In the genomic region with DNA sequence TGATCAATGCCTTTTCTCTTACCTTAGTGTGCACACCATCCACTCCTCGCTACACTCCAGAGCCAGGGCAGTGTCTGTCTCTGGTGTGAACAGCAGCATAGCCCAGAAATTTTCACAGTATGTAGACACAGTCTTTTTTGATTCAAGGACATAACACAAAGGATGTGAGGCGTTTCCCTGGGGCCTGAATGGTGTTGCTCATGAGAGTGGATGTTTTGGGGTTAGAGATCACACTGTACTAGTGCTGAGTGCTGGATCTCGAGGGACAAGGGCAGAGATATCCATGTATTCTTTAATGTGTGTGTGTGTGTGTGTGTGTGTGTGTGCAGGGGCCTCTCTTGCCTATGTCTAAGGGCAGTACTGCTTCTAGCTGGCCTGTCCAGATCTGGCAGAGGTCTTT, we compare ENCODE assay signal across 25 cellular contexts. TPM values are rescaled to one million over a fixed set of nuclear protein-coding genes. Genes with fewer than 3 reads are reported as not detected.
A peak's percentile ranks its signal among the peaks of the same experiment; 100 is the strongest.
DNase-seq lines count a peak whose midpoint lies in the region; ATAC-seq and TF ChIP-seq lines count a peak whose summit lies in the region.
"Had no signal": no experiment of that assay in that cellular context is flagged by ENCODE, and none has a peak within 500 bp of the region (broad histone marks: within the 10 kb centered on the region; RNA-seq: fewer than 3 reads in every experiment).

No MANE protein-coding gene starts in this region.

- H3K9me3 ChIP-seq in left ventricle myocardium inferior (replicated peaks): no peaks in the 10 kb centered on the region
- H3K9me3 ChIP-seq: BE2C, heart right ventricle, psoas muscle, upper lobe of left lung had no signal

- H3K9me3 Mint-ChIP-seq in osteocyte (ENCODE audit: unreplicated experiment): no peaks in the 10 kb centered on the region
- H3K9me3 Mint-ChIP-seq: stimulated activated memory B cell treated with anti-CD40 and anti-IgM and Interleukin-4, amounts not matched to agents 10 μg/mL and 1 μg/mL and 100 μg/mL, for 72 hours had no signal

- intact Hi-C loops in left ventricle myocardium inferior (cut with micrococcal nuclease): no loop called here

- no peaks in the 10 kb centered on the region for H3K27me3 Mint-ChIP-seq in osteocyte (ENCODE audit: unreplicated experiment)
- H3K27me3 Mint-ChIP-seq: activated CD4-positive, alpha-beta T cell treated with anti-CD3 and anti-CD28 coated beads for 36 hours; stimulated activated memory B cell treated with anti-CD40 and anti-IgM and Interleukin-4, amounts not matched to agents 10 μg/mL and 1 μg/mL and 100 μg/mL, for 72 hours had no signal

- H3K4me3 Mint-ChIP-seq in osteocyte (ENCODE audit: unreplicated experiment): no peak overlapping the region
- H3K4me3 Mint-ChIP-seq: activated CD4-positive, alpha-beta T cell treated with anti-CD3 and anti-CD28 coated beads for 36 hours; stimulated activated memory B cell treated with anti-CD40 and anti-IgM and Interleukin-4, amounts not matched to agents 10 μg/mL and 1 μg/mL and 100 μg/mL, for 72 hours had no signal

- no peaks in the 10 kb centered on the region for H3K36me3 ChIP-seq in left ventricle myocardium inferior
- H3K36me3 ChIP-seq: BE2C, heart right ventricle, upper lobe of left lung had no signal

- H3K4me1 Mint-ChIP-seq in osteocyte (ENCODE audit: unreplicated experiment): peaks cover 14% of the 10 kb centered on the region
- H3K4me1 Mint-ChIP-seq: activated CD4-positive, alpha-beta T cell treated with anti-CD3 and anti-CD28 coated beads for 36 hours; stimulated activated memory B cell treated with anti-CD40 and anti-IgM and Interleukin-4, amounts not matched to agents 10 μg/mL and 1 μg/mL and 100 μg/mL, for 72 hours had no signal

- no peak overlapping the region for H3K27ac Mint-ChIP-seq in osteocyte (ENCODE audit: unreplicated experiment)
- H3K27ac Mint-ChIP-seq: activated CD4-positive, alpha-beta T cell treated with anti-CD3 and anti-CD28 coated beads for 36 hours; stimulated activated memory B cell treated with anti-CD40 and anti-IgM and Interleukin-4, amounts not matched to agents 10 μg/mL and 1 μg/mL and 100 μg/mL, for 72 hours had no signal

- H3K4me3 ChIP-seq in left ventricle myocardium inferior: no peak overlapping the region
- H3K4me3 ChIP-seq: heart right ventricle, psoas muscle, upper lobe of left lung had no signal

- no peaks in the 10 kb centered on the region for H3K36me3 Mint-ChIP-seq in osteocyte (ENCODE audit: unreplicated experiment)

- H3K4me1 ChIP-seq in left ventricle myocardium inferior: peaks cover 34% of the 10 kb centered on the region
- H3K4me1 ChIP-seq: BE2C, psoas muscle had no signal

- ATAC-seq in GM18517 (IDR thresholded peaks at IDR 0.05; ENCODE audit: unreplicated experiment): no peak
- ATAC-seq: activated CD4-positive, alpha-beta T cell treated with anti-CD3 and anti-CD28 coated beads for 36 hours; esophagus mucosa; psoas muscle; stimulated activated memory B cell treated with anti-CD40 and anti-IgM and Interleukin-4, amounts not matched to agents 10 μg/mL and 1 μg/mL and 100 μg/mL, for 72 hours had no signal

- DNase-seq in NCI-H2227 (lab: John Stamatoyannopoulos, UW; ENCODE audit: unreplicated experiment): peak; percentile 8
- no peak for DNase-seq in NCI-H2227 treated with DMSO at 0.1 percent for 48 hours (lab: John Stamatoyannopoulos, UW)
- DNase-seq in left ventricle myocardium inferior: no peak
- DNase-seq in osteocyte (ENCODE audit: extremely low spot score, unreplicated experiment): peak; percentile 34
- DNase-seq in ureter (ENCODE audit: low spot score): peak; percentile 6
- no peak for DNase-seq in NCI-H748 treated with DMSO at 0.1 percent for 48 hours (lab: John Stamatoyannopoulos, UW)
- no peak for DNase-seq in NCI-H1105 treated with DMSO at 0.1 percent for 48 hours (lab: John Stamatoyannopoulos, UW)
- DNase-seq: activated CD4-positive, alpha-beta T cell treated with anti-CD3 and anti-CD28 coated beads for 36 hours; activated effector memory CD4-positive, alpha-beta T cell treated with Interleukin-2 at 50 U/mL for 16 hours; BE2C; caudate nucleus; COR-L47; DND-41; heart right ventricle; Karpas-422; NCI-H1417; NCI-H69; psoas muscle had no signal

- TF ChIP-seq CTCF in left ventricle myocardium inferior (IDR thresholded peaks at IDR 0.05; ENCODE audit: borderline replicate concordance): no peak
- no peak for TF ChIP-seq CTCF in osteocyte (IDR thresholded peaks at IDR 0.05)

- H3K27me3 ChIP-seq in left ventricle myocardium inferior (ENCODE audit: low read depth): no peaks in the 10 kb centered on the region
- H3K27me3 ChIP-seq: BE2C, heart right ventricle, upper lobe of left lung had no signal

- H3K27ac ChIP-seq in left ventricle myocardium inferior (replicated peaks): peak overlapping the region; percentile 58
- H3K27ac ChIP-seq: 22Rv1, psoas muscle, upper lobe of left lung had no signal

RNA-seq across cellular contexts. Expression of a gene that starts 47.8 kb away (rescaled TPM):
- 2.3 TPM for total RNA-seq in left ventricle myocardium inferior
- 0.73 and 1.1 TPM in 2 replicates for total RNA-seq in osteocyte
- 14.1 TPM for total RNA-seq in ureter
- total RNA-seq: lung microvascular endothelial cell, myocyte had no signal

Comparison
In these comparisons a context has a peak if more than half of its experiments do, and no peak if none do; other contexts are left out.
1. DNase-seq: peak in NCI-H2227 (single experiment), osteocyte (single experiment) and ureter (single experiment); none in NCI-H2227 treated with DMSO at 0.1 percent for 48 hours (single experiment), left ventricle myocardium inferior (single experiment), NCI-H748 treated with DMSO at 0.1 percent for 48 hours (single experiment) and NCI-H1105 treated with DMSO at 0.1 percent for 48 hours (single experiment).